In genomic region chr6:79544299-79544927, GRCh38 we compare ENCODE assay signal across 8 cellular contexts. TPM values are rescaled to one million over a fixed set of nuclear protein-coding genes. Genes with fewer than 3 reads are reported as not detected.
DNase-seq lines count a peak whose midpoint lies in the region; ATAC-seq and TF ChIP-seq lines count a peak whose summit lies in the region.

No MANE protein-coding gene starts in this region.

- peaks cover 32% of the 10 kb centered on the region for H3K36me3 Mint-ChIP-seq in type B pancreatic cell

- H3K4me2 ChIP-seq in SK-N-SH = peak overlapping the region; percentile 67

- peaks cover 5% of the 10 kb centered on the region for H3F3A ChIP-seq in SK-N-SH (replicated peaks; ENCODE audit: insufficient read depth)

- H3K27ac ChIP-seq in heart left ventricle (peak overlapping the region in 11 of 12 donors; percentile 33 to 75 (median 54)), SK-N-SH (ENCODE audit: low read depth in 2 of 2, low read length in 1 of 2) (peak overlapping the region; percentile 83 to 89)

- H3K4me3 Mint-ChIP-seq in type B pancreatic cell = peak overlapping the region; percentile 64

- CTCF ChIA-PET in SK-N-SH (lab: Yijun Ruan, JAX) = interaction anchor here (0.7 to 2.1 kb wide), 18 partner anchors 8 to 343 kb away, joined by 3 to 15 read pairs (median 4); no protein-coding TSS in a partner anchor

- no peak for TF ChIP-seq EP300 in SK-N-SH (IDR thresholded peaks at IDR 0.05; ENCODE audit: borderline replicate concordance in 1 of 2, low read depth in 1 of 2, low read length in 1 of 2)

- peak overlapping the region; percentile 18; the same call in 1 of the 2 replicates for H3K9ac ChIP-seq in SK-N-SH

- in situ Hi-C loops in GM13976 (cut with MboI; ENCODE audit: low sequenced_read_pairs, unreplicated experiment) = no loop called here

- H3K9me3 ChIP-seq in heart left ventricle (no peaks in the 10 kb centered on the region), SK-N-SH (no peaks in the 10 kb centered on the region)

- ATAC-seq in heart left ventricle (no peak), Right ventricle myocardium inferior (no peak), HG03064 (IDR thresholded peaks at IDR 0.05; ENCODE audit: low read depth, unreplicated experiment) (peak; percentile 77)

- H3K36me3 ChIP-seq in heart left ventricle = peaks cover 0 to 9% (median 0%) of the 10 kb centered on the region in 9 donors
- peaks cover 5% of the 10 kb centered on the region in 2 experiments for H3K36me3 ChIP-seq in SK-N-SH (replicated peaks in 1 of 2; ENCODE audit: control insufficient read depth in 1 of 2, insufficient read depth in 2 of 2, low read length in 1 of 2)

- no peaks in the 10 kb centered on the region for H3K9me2 ChIP-seq in SK-N-SH

- TF ChIP-seq CTCF in heart left ventricle (IDR thresholded peaks at IDR 0.05) = no peak
- no peak for TF ChIP-seq CTCF in SK-N-SH (IDR thresholded peaks at IDR 0.05)
- TF ChIP-seq CTCF in type B pancreatic cell (conservative IDR thresholded peaks at IDR 0.05) = no peak
- no peak for TF ChIP-seq CTCF in GM13976 (IDR thresholded peaks at IDR 0.05; ENCODE audit: borderline replicate concordance, control extremely low read depth, extremely low read depth, insufficient read depth, missing control alignments)

- TF ChIP-seq POLR2A in heart left ventricle (IDR thresholded peaks at IDR 0.05) = no peak

- POLR2A ChIA-PET in SK-N-SH (lab: Yijun Ruan, JAX) = interaction anchor here (0.8 to 1.3 kb wide), 2 partner anchors 8 to 87 kb away, joined by 5 read pairs; partner anchors contain the start of genes LCA5 and SH3BGRL2

- H3K4me3 ChIP-seq in heart left ventricle = peak overlapping the region in 7 of 12 donors; percentile 20 to 34 (median 29)
- H3K4me3 ChIP-seq in SK-N-SH (ENCODE audit: low read depth in 2 of 2, low read length in 1 of 2) = peak overlapping the region; percentile 14 to 35; a peak in 2 of 4 replicates

- H3K9me3 Mint-ChIP-seq in type B pancreatic cell = no peaks in the 10 kb centered on the region

- H3K27ac Mint-ChIP-seq in type B pancreatic cell = peak overlapping the region; percentile 91

- H4K20me1 ChIP-seq in SK-N-SH (ENCODE audit: insufficient read depth) = no peaks in the 10 kb centered on the region

- no peaks in the 10 kb centered on the region for H3K27me3 ChIP-seq in heart left ventricle
- H3K27me3 ChIP-seq in SK-N-SH (ENCODE audit: insufficient read depth) = no peaks in the 10 kb centered on the region

- DNase-seq in heart left ventricle (no peak), Right ventricle myocardium inferior (ENCODE audit: missing footprints) (no peak), SK-N-SH (no peak), iris pigment epithelial cell (ENCODE audit: low read depth) (peak; percentile 88), type B pancreatic cell (ENCODE audit: extremely low spot score, unreplicated experiment) (no peak), GM13976 (ENCODE audit: low spot score) (no peak), Kasumi-1 (lab: John Stamatoyannopoulos, UW) (no peak)

- H3K27me3 Mint-ChIP-seq in type B pancreatic cell = no peaks in the 10 kb centered on the region

- no peaks in the 10 kb centered on the region for H3K79me2 ChIP-seq in SK-N-SH (ENCODE audit: insufficient read depth)

- intact Hi-C loops in heart left ventricle (cut with DNase I) (loop anchor here in 3 of 10 donors (5.0 to 10.0 kb wide), 3 partner anchors 310 to 470 kb away; partner anchors contain the start of genes PHIP (in 2 of the 3) and HMGN3 (in 1 of the 3)), Right ventricle myocardium inferior (cut with DNase I) (no loop called here)

- peak overlapping the region; percentile 36; the same call in 1 of the 2 replicates for H2AFZ ChIP-seq in SK-N-SH (ENCODE audit: low read depth)

- WGBS in heart left ventricle, 4 donors = 39 to 47% (median 46%) methylated on average over 2 of the region's 2 CpGs
- WGBS in SK-N-SH (ENCODE audit: low lambda C conversion rate) = 70% methylated on average over 2 of the region's 2 CpGs

- H3K4me1 ChIP-seq in heart left ventricle (peaks cover 0 to 30% (median 19%) of the 10 kb centered on the region in 12 donors), SK-N-SH (ENCODE audit: control insufficient read depth in 1 of 2, insufficient read depth in 2 of 2, low read depth in 1 of 2, low read length in 1 of 2) (peaks cover 12 to 22% of the 10 kb centered on the region in 2 experiments)

- no peak for TF ChIP-seq RAD21 in SK-N-SH (IDR thresholded peaks at IDR 0.05; ENCODE audit: low read length)

- peaks cover 38% of the 10 kb centered on the region for H3K4me1 Mint-ChIP-seq in type B pancreatic cell (ENCODE audit: unreplicated experiment)

TF ChIP-seq in SK-N-SH, 30 proteins besides CTCF, POLR2A, EP300 and RAD21:
- TF ChIP-seq EZH2phosphoT487 (IDR thresholded peaks at IDR 0.05; ENCODE audit: borderline replicate concordance, low read depth) = no peak
- peak; percentile 65; the same call in 1 of the 2 replicates for TF ChIP-seq RFX5 (IDR thresholded peaks at IDR 0.05; ENCODE audit: low read length)
- no peak for TF ChIP-seq SIN3A (IDR thresholded peaks at IDR 0.05; ENCODE audit: borderline replicate concordance, low read depth, low read length)

RNA-seq across cellular contexts. Expression of gene LCA5, which starts 7.2 kb away (rescaled TPM):
- total RNA-seq in heart left ventricle = 1 to 10 TPM; 1.2 to 3.6 (median 2.2) TPM
- polyA plus RNA-seq in heart left ventricle = 1 to 10 TPM in 1 of 2 donors, under 1 TPM in 1; 0.42 to 1.4 TPM
- total RNA-seq in Right ventricle myocardium inferior = 2.2 TPM
- 0.61 and 0.86 TPM in 2 replicates for polyA plus RNA-seq in SK-N-SH (2012; rRNA removed)
- 1.1 and 1.3 TPM in 2 replicates for polyA plus RNA-seq in SK-N-SH (2012; cell fraction: cytosol; rRNA removed)
- polyA plus RNA-seq in SK-N-SH (2012; cell fraction: nucleus; rRNA removed) = 0.43 and 1.0 TPM in 2 replicates
- 8.8 and 11.3 TPM in 2 replicates for total RNA-seq in type B pancreatic cell (ENCODE audit: low replicate concordance)
